ENCODE assay signal across 18 cellular contexts in genomic region chr7:67653856-67654442, GRCh38.
"Had no signal": no experiment of that assay in that cellular context is flagged by ENCODE, and none has a peak within 500 bp of the region (broad histone marks: within the 10 kb centered on the region; RNA-seq: fewer than 3 reads in every experiment).

No MANE protein-coding gene starts in this region.

- H3K4me1 ChIP-seq: adrenal gland, colonic mucosa, parathyroid adenoma had no signal

- DNase-seq: activated CD4-positive, alpha-beta memory T cell treated with anti-CD3 and anti-CD28 coated beads for 36 hours; activated CD4-positive, alpha-beta T cell treated with anti-CD3 and anti-CD28 coated beads for 36 hours; activated effector memory CD4-positive, alpha-beta T cell treated with Interleukin-2 at 50 U/mL for 16 hours; activated T-cell treated with anti-CD3 and anti-CD28 coated beads, Interleukin-2, amount 50 U/mL, for 4 hours; adrenal gland; colonic mucosa; esophagus squamous epithelium; left colon; mammary epithelial cell; naive thymus-derived CD4-positive, alpha-beta T cell; retina; small intestine; stimulated activated CD4-positive, alpha-beta T cell treated with anti-CD3 and anti-CD28 coated beads, Interleukin-4, amount 100 ng/mL, for 4 hours; stimulated activated CD8-positive, alpha-beta memory T cell treated with anti-CD3 and anti-CD28 coated beads, Interleukin-4, amount 100 ng/mL, for 48 hours; stimulated activated naive CD4-positive, alpha-beta T cell treated with Interleukin-2 at 50 U/mL for 16 hours; T-helper 17 cell had no signal

- H3K27me3 ChIP-seq: adrenal gland, colonic mucosa, esophagus squamous epithelium, neutrophil had no signal

- H3K9me3 ChIP-seq: adrenal gland, colonic mucosa, esophagus squamous epithelium, neutrophil had no signal

- H3K27ac ChIP-seq: adrenal gland, colonic mucosa, neutrophil, parathyroid adenoma had no signal

- H3K4me3 ChIP-seq: adrenal gland, colonic mucosa, esophagus squamous epithelium had no signal

- ATAC-seq: activated CD4-positive, alpha-beta T cell treated with anti-CD3 and anti-CD28 coated beads for 36 hours; activated T-cell treated with anti-CD3 and anti-CD28 coated beads, Interleukin-2, amount 50 U/mL, for 4 hours; left colon; naive thymus-derived CD4-positive, alpha-beta T cell; T-helper 17 cell had no signal
